ENCODE assay signal across 6 cellular contexts in genomic region chr7:44012081-44012480, GRCh38. TPM values are rescaled to one million over a fixed set of nuclear protein-coding genes. Genes with fewer than 3 reads are reported as not detected.
"Had no signal": no experiment of that assay in that cellular context is flagged by ENCODE, and none has a peak within 500 bp of the region (broad histone marks: within the 10 kb centered on the region; RNA-seq: fewer than 3 reads in every experiment).

No MANE protein-coding gene starts in this region.

RNA-seq across cellular contexts. Expression of gene SPDYE1, which starts 14.4 kb away (rescaled TPM):
- total RNA-seq: HepG2, HT-29, HT1080, IMR-90, K562 had no signal
- polyA plus RNA-seq: HepG2, IMR-90 had no signal

RNA-seq across cellular contexts. Expression of gene PGAM2, which starts 53.3 kb away (rescaled TPM):
- total RNA-seq: HT1080, IMR-90, K562 had no signal
- polyA plus RNA-seq: HepG2, IgD-negative memory B cell, IMR-90, K562 had no signal
